Comparison of ENCODE assay signal across 10 cellular contexts in genomic region chr12:124399622-124400021, GRCh38.
DNase-seq lines count a peak whose midpoint lies in the region; ATAC-seq, FAIRE-seq and TF ChIP-seq lines count a peak whose summit lies in the region.
"Had no signal": no experiment of that assay in that cellular context is flagged by ENCODE, and none has a peak within 500 bp of the region (broad histone marks: within the 10 kb centered on the region; RNA-seq: fewer than 3 reads in every experiment).

No MANE protein-coding gene starts in this region.

- no peaks in the 10 kb centered on the region for H3K9me3 ChIP-seq in Panc1 (ENCODE audit: control insufficient read depth, insufficient read depth, low read depth, low read length)

- H3K36me3 ChIP-seq in Panc1 (ENCODE audit: control insufficient read depth, insufficient read depth, low read length): no peaks in the 10 kb centered on the region; the same call in 1 of the 2 replicates

- TF ChIP-seq CTCF in Panc1 (IDR thresholded peaks at IDR 0.05): peak; percentile 90
- peak; percentile 65 to 69 (median 65) for TF ChIP-seq CTCF in nephron (IDR thresholded peaks at IDR 0.05; ENCODE audit: unreplicated experiment in 3 of 3)

- in situ Hi-C loops in Panc1 (cut with HindIII; ENCODE audit: low pct_unique_long_range_greater_than_20kb, low sequenced_read_pairs): no loop called here

- H3K27ac ChIP-seq in Panc1 (ENCODE audit: low read length): no peak overlapping the region
- H3K27ac ChIP-seq: SK-N-MC had no signal

- no peak for TF ChIP-seq POLR2A in GM12891 (IDR thresholded peaks at IDR 0.05; ENCODE audit: low read depth, low read length)

- no peaks in the 10 kb centered on the region for H3K27me3 ChIP-seq in Panc1 (ENCODE audit: control insufficient read depth, insufficient read depth, low read length)

- H3K36me3 Mint-ChIP-seq in nephron (ENCODE audit: low read depth): peaks cover 30% of the 10 kb centered on the region

- peaks cover 68% of the 10 kb centered on the region for H3K4me1 ChIP-seq in Panc1 (ENCODE audit: control insufficient read depth, insufficient read depth, low read length)

- no peaks in the 10 kb centered on the region for H3K9me3 Mint-ChIP-seq in nephron

- H3K27ac Mint-ChIP-seq in nephron: peak overlapping the region in 2 of 3 experiments; percentile 66 to 80

- CTCF ChIA-PET in Panc1 (lab: Charles Lee): interaction anchor here (0.8 kb wide), 1 partner anchor 9 kb away, joined by 4 read pairs; no protein-coding TSS in a partner anchor

- peaks cover 61% of the 10 kb centered on the region for H3K4me1 Mint-ChIP-seq in nephron

- intact Hi-C loops in Panc1 (cut with micrococcal nuclease; ENCODE audit: unreplicated experiment): loop anchor here (10.0 kb wide), 1 partner anchor 165 kb away; the partner anchor contains the start of gene NCOR2

- H3K4me3 ChIP-seq in Panc1 (ENCODE audit: low read depth in 2 of 2, low read length in 2 of 2): no peak overlapping the region
- H3K4me3 ChIP-seq: SK-N-MC had no signal

- DNase-seq in GM12891 (ENCODE audit: insufficient read length, low spot score): peak; percentile 68
- DNase-seq in Panc1 (ENCODE audit: low read depth, low spot score): no peak
- DNase-seq in central memory CD4-positive, alpha-beta T cell: peak; percentile 6
- DNase-seq in pons (ENCODE audit: low spot score): no peak
- DNase-seq in hippocampal formation (lab: John Stamatoyannopoulos, UW): no peak
- DNase-seq in NK-92 (lab: John Stamatoyannopoulos, UW; ENCODE audit: unreplicated experiment): no peak

- ATAC-seq in Panc1: 0 out of 2 replicates have a peak, but pooled peaks have one; percentile 31
- ATAC-seq in GM19395 (IDR thresholded peaks at IDR 0.05; ENCODE audit: unreplicated experiment): no peak

- H3K4me3 Mint-ChIP-seq in nephron: peak overlapping the region in 2 of 3 experiments; percentile 54 to 60

- H3K27me3 Mint-ChIP-seq in nephron (ENCODE audit: low read depth): peaks cover 6% of the 10 kb centered on the region

- POLR2A ChIA-PET in Panc1 (lab: Charles Lee): no interaction called here

- peak; percentile 63 for FAIRE-seq in GM12891 (lab: Jason Lieb, UNC)
- FAIRE-seq: islet of Langerhans had no signal

- BruUV-seq in Panc1 (replicated peaks; lab: Mats Ljungman, UMichigan): no TSS peak

TF ChIP-seq in GM12891, 5 proteins besides CTCF, POLR2A, EP300 and RAD21:
- no peak for TF ChIP-seq TAF1 (IDR thresholded peaks at IDR 0.05; ENCODE audit: low read depth, low read length)
- no peak for TF ChIP-seq SPI1 (IDR thresholded peaks at IDR 0.05; ENCODE audit: low read depth, low read length)
- no peak for TF ChIP-seq POLR2AphosphoS5 (IDR thresholded peaks at IDR 0.05; ENCODE audit: low read depth, low read length)
- no peak for TF ChIP-seq PAX5 (IDR thresholded peaks at IDR 0.05; ENCODE audit: insufficient read depth, low read length, severe bottlenecking)
- no peak for TF ChIP-seq POU2F2 (IDR thresholded peaks at IDR 0.05; ENCODE audit: low read depth, low read length)

Comparison
In these comparisons a context has a peak if more than half of its experiments do, and no peak if none do; other contexts are left out.
1. DNase-seq: peak in GM12891 (single experiment) and central memory CD4-positive, alpha-beta T cell (single experiment); none in Panc1 (single experiment), pons (single experiment), hippocampal formation (0 of 2) and NK-92 (single experiment).